In genomic region chr21:37060296-37060695, GRCh38 we compare ENCODE assay signal across 10 cellular contexts. TPM values are rescaled to one million over a fixed set of nuclear protein-coding genes. Genes with fewer than 3 reads are reported as not detected.
A peak's percentile ranks its signal among the peaks of the same experiment; 100 is the strongest.
DNase-seq lines count a peak whose midpoint lies in the region; ATAC-seq and TF ChIP-seq lines count a peak whose summit lies in the region.
"Had no signal": no experiment of that assay in that cellular context is flagged by ENCODE, and none has a peak within 500 bp of the region (broad histone marks: within the 10 kb centered on the region; RNA-seq: fewer than 3 reads in every experiment).

No MANE protein-coding gene starts in this region.

- no CpG with 5 or more reads among the region's 1 CpG for WGBS in H9 (ENCODE audit: extremely low coverage, insufficient read length, low lambda C conversion rate)
- WGBS in body of pancreas, 2 donors: 95 to 100% methylated on average over 1 of the region's 1 CpG

- no peak overlapping the region for H2AK5ac ChIP-seq in H9 (ENCODE audit: insufficient read length, low read length)

- no peak for TF ChIP-seq POLR2A in body of pancreas (IDR thresholded peaks at IDR 0.05)
- TF ChIP-seq POLR2A in vagina (IDR thresholded peaks at IDR 0.05): no peak
- TF ChIP-seq POLR2A in erythroblast (IDR thresholded peaks at IDR 0.05; ENCODE audit: low read length): no peak

- peak overlapping the region in 1 of 3 experiments; percentile 34; a peak in 2 of 7 replicates for H3K27ac Mint-ChIP-seq in H9
- H3K27ac Mint-ChIP-seq: dendritic cell treated with granulocyte-macrophage colony-stimulating factor and Interleukin-4, amounts not matched to agents 40 ng/mL and 50 ng/mL, for 4 days had no signal

- no peak for TF ChIP-seq CTCF in H9 (conservative IDR thresholded peaks at IDR 0.05)
- TF ChIP-seq CTCF in body of pancreas (IDR thresholded peaks at IDR 0.05): no peak
- no peak for TF ChIP-seq CTCF in vagina (IDR thresholded peaks at IDR 0.05)

- H3K27me3 Mint-ChIP-seq in H9 (ENCODE audit: low read depth): peaks cover 19% of the 10 kb centered on the region
- H3K27me3 Mint-ChIP-seq: dendritic cell treated with granulocyte-macrophage colony-stimulating factor and Interleukin-4, amounts not matched to agents 40 ng/mL and 50 ng/mL, for 4 days had no signal

- H3K27ac ChIP-seq in H9 (ENCODE audit: insufficient read length, low read depth, low read length) (no peak overlapping the region), body of pancreas (no peak overlapping the region), vagina (peak overlapping the region; percentile 66)
- H3K27ac ChIP-seq: thoracic aorta had no signal

- no peak overlapping the region for H4K5ac ChIP-seq in H9 (ENCODE audit: insufficient read length, low read depth, low read length)

- no peak overlapping the region for H4K91ac ChIP-seq in H9 (ENCODE audit: insufficient read length, low read depth, low read length)

- H3K4me1 Mint-ChIP-seq in H9: peaks cover 32 to 43% of the 10 kb centered on the region in 2 experiments

- H3K4me2 ChIP-seq in H9 (ENCODE audit: insufficient read depth, insufficient read length, low read length): no peak overlapping the region

- no peak overlapping the region for H3K23ac ChIP-seq in H9 (ENCODE audit: insufficient read length, low read depth, low read length)

- no peak overlapping the region for H3K4me3 ChIP-seq in body of pancreas
- no peak overlapping the region for H3K4me3 ChIP-seq in vagina
- H3K4me3 ChIP-seq: thoracic aorta had no signal

- ATAC-seq in body of pancreas: peak; percentile 64
- peak; percentile 99 for ATAC-seq in left colon
- ATAC-seq in HG03460 (IDR thresholded peaks at IDR 0.05; ENCODE audit: unreplicated experiment): no peak

- H3K36me3 ChIP-seq in body of pancreas (replicated peaks in 1 of 2; ENCODE audit: insufficient read depth in 1 of 2, low read depth in 2 of 2) (no peaks in the 10 kb centered on the region), vagina (no peaks in the 10 kb centered on the region)
- H3K36me3 ChIP-seq: thoracic aorta had no signal

- no peak overlapping the region for H3K4me3 Mint-ChIP-seq in H9
- H3K4me3 Mint-ChIP-seq: dendritic cell treated with granulocyte-macrophage colony-stimulating factor and Interleukin-4, amounts not matched to agents 40 ng/mL and 50 ng/mL, for 4 days had no signal

- no peaks in the 10 kb centered on the region for H3K79me1 ChIP-seq in H9 (ENCODE audit: insufficient read depth, low read depth, low read length, poor library complexity, severe bottlenecking)

- H4K20me1 ChIP-seq in H9 (ENCODE audit: control insufficient read depth, insufficient read depth, insufficient read length): no peaks in the 10 kb centered on the region

- H3K9me3 ChIP-seq in H9 (ENCODE audit: control insufficient read depth, low read depth, low read length) (no peaks in the 10 kb centered on the region), body of pancreas (no peaks in the 10 kb centered on the region), vagina (no peaks in the 10 kb centered on the region)
- H3K9me3 ChIP-seq: thoracic aorta had no signal

- no peaks in the 10 kb centered on the region for H3K79me2 ChIP-seq in H9 (ENCODE audit: insufficient read depth, low read length)

- no peak overlapping the region for H3T11ph ChIP-seq in H9 (ENCODE audit: low read length)

- no peak overlapping the region for H2AFZ ChIP-seq in H9 (ENCODE audit: low read length)

- in situ Hi-C loops in ACHN (cut with HindIII; ENCODE audit: low pct_ligation_motif_present, low pct_unique_long_range_greater_than_20kb, low sequenced_read_pairs): no loop called here

- peaks cover 0 to 13% (median 0%) of the 10 kb centered on the region in 3 experiments; a peak in 3 of 7 replicates for H3K36me3 Mint-ChIP-seq in H9 (ENCODE audit: insufficient read depth in 1 of 3, low read depth in 3 of 3)

- H3K4ac ChIP-seq in H9 (ENCODE audit: low read depth, low read length): no peak overlapping the region

- peaks cover 7 to 8% of the 10 kb centered on the region in 2 experiments; a peak in 3 of 5 replicates for H3K9me3 Mint-ChIP-seq in H9

- H2BK5ac ChIP-seq in H9 (ENCODE audit: insufficient read length, low read length): no peak overlapping the region

- H4K8ac ChIP-seq in H9 (replicated peaks; ENCODE audit: insufficient read length, low read depth, low read length): no peak overlapping the region

- H3K9ac ChIP-seq in H9 (ENCODE audit: extremely low read depth, insufficient read length, low read length): no peak overlapping the region

- H3K27me3 ChIP-seq in H9 (ENCODE audit: insufficient read depth, low read length) (no peaks in the 10 kb centered on the region; the same call in 1 of the 2 replicates), body of pancreas (no peaks in the 10 kb centered on the region), vagina (no peaks in the 10 kb centered on the region)

- H3K4me1 ChIP-seq in H9 (ENCODE audit: insufficient read depth, low read length) (peaks cover 3% of the 10 kb centered on the region; the same call in 1 of the 2 replicates), body of pancreas (no peaks in the 10 kb centered on the region), vagina (peaks cover 10% of the 10 kb centered on the region)

- no peak overlapping the region for H3K56ac ChIP-seq in H9 (ENCODE audit: insufficient read length, low read depth, low read length)

- H3K23me2 ChIP-seq in H9 (ENCODE audit: insufficient read length, low read depth, low read length, poor library complexity, severe bottlenecking): no peaks in the 10 kb centered on the region

- no peak overlapping the region for H2BK120ac ChIP-seq in H9 (ENCODE audit: low read depth, low read length, poor library complexity, severe bottlenecking)

- no peak overlapping the region for H2BK15ac ChIP-seq in H9 (ENCODE audit: low read depth, low read length)

- no peak overlapping the region for H2BK12ac ChIP-seq in H9 (ENCODE audit: insufficient read length, low read depth, low read length)

- no peak overlapping the region for H3K14ac ChIP-seq in H9 (ENCODE audit: insufficient read depth, low read length)

- intact Hi-C loops in body of pancreas (cut with DNase I): no loop called here
- intact Hi-C loops in left colon (cut with DNase I, micrococcal nuclease): no loop called here
- intact Hi-C loops in vagina (cut with DNase I): no loop called here

- H3K18ac ChIP-seq in H9 (ENCODE audit: insufficient read length, low read depth, low read length): peak overlapping the region; percentile 69

- H2BK20ac ChIP-seq in H9 (ENCODE audit: low read depth, low read length, poor library complexity, severe bottlenecking): no peak overlapping the region

- DNase-seq in ACHN (peak; percentile 84), H9 (peak; percentile 76), NCI-H446 treated with DMSO at 0.1 percent for 48 hours (lab: John Stamatoyannopoulos, UW) (peak; percentile 63), body of pancreas (peak in 3 of 4 donors; percentile 31 to 64 (median 41)), left colon (peak; percentile 46 to 69), vagina (ENCODE audit: extremely low spot score in 2 of 2) (no peak), erythroblast (lab: John Stamatoyannopoulos, UW) (no peak)

RNA-seq across cellular contexts. Expression of gene PIGP, which starts 12.6 kb away (rescaled TPM):
- total RNA-seq in H9 (2021) (13.0 and 13.2 TPM in 2 replicates), body of pancreas (1 to 10 TPM; 4.3 to 7.5 TPM), left colon (10 to 100 TPM; 18.3 to 25.1 TPM), vagina (13.0 TPM)

RNA-seq across cellular contexts. Expression of gene TTC3, which starts 12.8 kb away (rescaled TPM):
- 46.5 and 48.6 TPM in 2 replicates for total RNA-seq in H9 (2021)
- 100 to 1,000 TPM in 1 of 2 donors, 10 to 100 TPM in 1; 99.9 to 246 TPM for total RNA-seq in body of pancreas
- total RNA-seq in left colon: 100 to 1,000 TPM in 1 of 2 donors, 10 to 100 TPM in 1; 99.8 to 106 TPM
- total RNA-seq in vagina: 98.0 TPM

RNA-seq across cellular contexts. Expression of gene RIPPLY3, which starts 53.8 kb away (rescaled TPM):
- 1.7 and 1.9 TPM in 2 replicates for total RNA-seq in H9 (2021)
- not detected for total RNA-seq in body of pancreas
- under 1 TPM in 1 of 2 donors, not detected in 1; 0.11 TPM for total RNA-seq in left colon
- total RNA-seq in vagina: not detected
- total RNA-seq: thoracic aorta had no signal

Comparison
In these comparisons a context has a peak if more than half of its experiments do, and no peak if none do; other contexts are left out.
1. DNase-seq: peak in ACHN (single experiment), H9 (single experiment), NCI-H446 treated with DMSO at 0.1 percent for 48 hours (single experiment), body of pancreas (3 of 4) and left colon (2 of 2); none in vagina (0 of 2) and erythroblast (0 of 2).